Comparison of ENCODE assay signal across 1 cellular context in genomic region chr13:50244913-50245574, GRCh38.
TF ChIP-seq lines count a peak whose summit lies in the region.

No MANE protein-coding gene starts in this region.

TF ChIP-seq in HepG2, 621 proteins besides CTCF, POLR2A, EP300 and RAD21 (continued from another document and continues in another):
- TF ChIP-seq ZNF580 (CRISPR knock-in tag; IDR thresholded peaks at IDR 0.05; ENCODE audit: borderline replicate concordance, low read depth) (peak; percentile 81), PRDM15 (CRISPR knock-in tag; IDR thresholded peaks at IDR 0.05) (no peak), ZNF343 (CRISPR knock-in tag; IDR thresholded peaks at IDR 0.05) (no peak), ZNF883 (CRISPR knock-in tag; IDR thresholded peaks at IDR 0.05; ENCODE audit: not compliant biosample characterization) (no peak), ZNF674 (CRISPR knock-in tag; IDR thresholded peaks at IDR 0.05; ENCODE audit: low read depth) (no peak), THAP11 (CRISPR knock-in tag; IDR thresholded peaks at IDR 0.05) (peak; percentile 71), AKAP8 (CRISPR knock-in tag; IDR thresholded peaks at IDR 0.05) (no peak), MYPOP (CRISPR knock-in tag; IDR thresholded peaks at IDR 0.05) (0 out of 2 replicates have a peak, but pooled peaks have one; percentile 63), KAT2B (IDR thresholded peaks at IDR 0.05; ENCODE audit: borderline replicate concordance, low read depth, low read length) (no peak), NR0B2 (CRISPR knock-in tag; IDR thresholded peaks at IDR 0.05) (no peak), PHF21A (CRISPR knock-in tag; IDR thresholded peaks at IDR 0.05) (peak; percentile 99), PRPF4 (IDR thresholded peaks at IDR 0.05; ENCODE audit: low read depth, low read length, poor library complexity, severe bottlenecking) (no peak), RFX5 (IDR thresholded peaks at IDR 0.05; ENCODE audit: low read depth, low read length) (no peak), PAX8 (CRISPR knock-in tag; IDR thresholded peaks at IDR 0.05; ENCODE audit: borderline replicate concordance) (no peak), NCOA2 (CRISPR knock-in tag; IDR thresholded peaks at IDR 0.05) (peak; percentile 94), ATF7 (IDR thresholded peaks at IDR 0.05) (peak; percentile 69), ATF7 (CRISPR knock-in tag; IDR thresholded peaks at IDR 0.05) (peak; percentile 76; the same call in 1 of the 2 replicates), JUND (CRISPR knock-in tag; IDR thresholded peaks at IDR 0.05) (peak; percentile 98), ZNF605 (CRISPR knock-in tag; IDR thresholded peaks at IDR 0.05) (peak; percentile 85), CBX5 (CRISPR knock-in tag; IDR thresholded peaks at IDR 0.05; ENCODE audit: borderline replicate concordance) (peak; percentile 95; the same call in 1 of the 2 replicates), ZNF253 (CRISPR knock-in tag; IDR thresholded peaks at IDR 0.05; ENCODE audit: borderline replicate concordance) (no peak), NAIF1 (CRISPR knock-in tag; IDR thresholded peaks at IDR 0.05; ENCODE audit: borderline replicate concordance) (peak; percentile 60; the same call in 1 of the 2 replicates), THYN1 (CRISPR knock-in tag; IDR thresholded peaks at IDR 0.05; ENCODE audit: borderline replicate concordance, low read depth) (no peak), PCBP1 (IDR thresholded peaks at IDR 0.05; ENCODE audit: borderline replicate concordance, low read depth, low read length) (no peak), HNF4G (IDR thresholded peaks at IDR 0.05; ENCODE audit: borderline replicate concordance, low read depth, low read length) (peak; percentile 86), HNF4G (CRISPR knock-in tag; IDR thresholded peaks at IDR 0.05; ENCODE audit: borderline replicate concordance, low read depth) (peak; percentile 84), EED (CRISPR knock-in tag; IDR thresholded peaks at IDR 0.05) (no peak), TRIM24 (CRISPR knock-in tag; IDR thresholded peaks at IDR 0.05) (peak; percentile 62; the same call in 1 of the 2 replicates), SMAD3 (CRISPR knock-in tag; IDR thresholded peaks at IDR 0.05) (peak; percentile 96), ZNF275 (CRISPR knock-in tag; IDR thresholded peaks at IDR 0.05; ENCODE audit: borderline replicate concordance) (no peak; the same call in 1 of the 2 replicates), ZNF230 (CRISPR knock-in tag; IDR thresholded peaks at IDR 0.05) (0 out of 2 replicates have a peak, but pooled peaks have one; percentile 49), KLF12 (CRISPR knock-in tag; IDR thresholded peaks at IDR 0.05; ENCODE audit: borderline replicate concordance) (0 out of 2 replicates have a peak, but pooled peaks have one; percentile 45), ZBTB7A (CRISPR knock-in tag; IDR thresholded peaks at IDR 0.05) (0 out of 2 replicates have a peak, but pooled peaks have one; percentile 71), SNAI1 (CRISPR knock-in tag; IDR thresholded peaks at IDR 0.05; ENCODE audit: borderline replicate concordance) (no peak), EEA1 (CRISPR knock-in tag; IDR thresholded peaks at IDR 0.05; ENCODE audit: borderline replicate concordance) (no peak), ZBTB21 (CRISPR knock-in tag; IDR thresholded peaks at IDR 0.05) (peak; percentile 28; the same call in 1 of the 2 replicates), ARHGAP35 (CRISPR knock-in tag; IDR thresholded peaks at IDR 0.05; ENCODE audit: borderline replicate concordance) (no peak), ZBTB44 (CRISPR knock-in tag; IDR thresholded peaks at IDR 0.05) (no peak), MBD4 (IDR thresholded peaks at IDR 0.05; ENCODE audit: borderline replicate concordance, low read length) (peak; percentile 48; the same call in 1 of the 2 replicates), RARG (CRISPR knock-in tag; IDR thresholded peaks at IDR 0.05; ENCODE audit: low read depth) (no peak), ZNF136 (CRISPR knock-in tag; IDR thresholded peaks at IDR 0.05; ENCODE audit: low read depth) (peak; percentile 68; the same call in 1 of the 2 replicates)
- TF ChIP-seq, protein P1, sequence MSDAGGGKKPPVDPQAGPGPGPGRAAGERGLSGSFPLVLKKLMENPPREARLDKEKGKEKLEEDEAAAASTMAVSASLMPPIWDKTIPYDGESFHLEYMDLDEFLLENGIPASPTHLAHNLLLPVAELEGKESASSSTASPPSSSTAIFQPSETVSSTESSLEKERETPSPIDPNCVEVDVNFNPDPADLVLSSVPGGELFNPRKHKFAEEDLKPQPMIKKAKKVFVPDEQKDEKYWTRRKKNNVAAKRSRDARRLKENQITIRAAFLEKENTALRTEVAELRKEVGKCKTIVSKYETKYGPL (CRISPR knock-in tag; IDR thresholded peaks at IDR 0.05): no peak
- TF ChIP-seq, protein P2, sequence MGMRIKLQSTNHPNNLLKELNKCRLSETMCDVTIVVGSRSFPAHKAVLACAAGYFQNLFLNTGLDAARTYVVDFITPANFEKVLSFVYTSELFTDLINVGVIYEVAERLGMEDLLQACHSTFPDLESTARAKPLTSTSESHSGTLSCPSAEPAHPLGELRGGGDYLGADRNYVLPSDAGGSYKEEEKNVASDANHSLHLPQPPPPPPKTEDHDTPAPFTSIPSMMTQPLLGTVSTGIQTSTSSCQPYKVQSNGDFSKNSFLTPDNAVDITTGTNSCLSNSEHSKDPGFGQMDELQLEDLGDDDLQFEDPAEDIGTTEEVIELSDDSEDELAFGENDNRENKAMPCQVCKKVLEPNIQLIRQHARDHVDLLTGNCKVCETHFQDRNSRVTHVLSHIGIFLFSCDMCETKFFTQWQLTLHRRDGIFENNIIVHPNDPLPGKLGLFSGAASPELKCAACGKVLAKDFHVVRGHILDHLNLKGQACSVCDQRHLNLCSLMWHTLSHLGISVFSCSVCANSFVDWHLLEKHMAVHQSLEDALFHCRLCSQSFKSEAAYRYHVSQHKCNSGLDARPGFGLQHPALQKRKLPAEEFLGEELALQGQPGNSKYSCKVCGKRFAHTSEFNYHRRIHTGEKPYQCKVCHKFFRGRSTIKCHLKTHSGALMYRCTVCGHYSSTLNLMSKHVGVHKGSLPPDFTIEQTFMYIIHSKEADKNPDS (CRISPR knock-in tag; IDR thresholded peaks at IDR 0.05): no peak
- TF ChIP-seq, protein P3, sequence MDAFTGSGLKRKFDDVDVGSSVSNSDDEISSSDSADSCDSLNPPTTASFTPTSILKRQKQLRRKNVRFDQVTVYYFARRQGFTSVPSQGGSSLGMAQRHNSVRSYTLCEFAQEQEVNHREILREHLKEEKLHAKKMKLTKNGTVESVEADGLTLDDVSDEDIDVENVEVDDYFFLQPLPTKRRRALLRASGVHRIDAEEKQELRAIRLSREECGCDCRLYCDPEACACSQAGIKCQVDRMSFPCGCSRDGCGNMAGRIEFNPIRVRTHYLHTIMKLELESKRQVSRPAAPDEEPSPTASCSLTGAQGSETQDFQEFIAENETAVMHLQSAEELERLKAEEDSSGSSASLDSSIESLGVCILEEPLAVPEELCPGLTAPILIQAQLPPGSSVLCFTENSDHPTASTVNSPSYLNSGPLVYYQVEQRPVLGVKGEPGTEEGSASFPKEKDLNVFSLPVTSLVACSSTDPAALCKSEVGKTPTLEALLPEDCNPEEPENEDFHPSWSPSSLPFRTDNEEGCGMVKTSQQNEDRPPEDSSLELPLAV (CRISPR knock-in tag; conservative IDR thresholded peaks at IDR 0.05; ENCODE audit: low read depth): no peak
- TF ChIP-seq, protein P4, sequence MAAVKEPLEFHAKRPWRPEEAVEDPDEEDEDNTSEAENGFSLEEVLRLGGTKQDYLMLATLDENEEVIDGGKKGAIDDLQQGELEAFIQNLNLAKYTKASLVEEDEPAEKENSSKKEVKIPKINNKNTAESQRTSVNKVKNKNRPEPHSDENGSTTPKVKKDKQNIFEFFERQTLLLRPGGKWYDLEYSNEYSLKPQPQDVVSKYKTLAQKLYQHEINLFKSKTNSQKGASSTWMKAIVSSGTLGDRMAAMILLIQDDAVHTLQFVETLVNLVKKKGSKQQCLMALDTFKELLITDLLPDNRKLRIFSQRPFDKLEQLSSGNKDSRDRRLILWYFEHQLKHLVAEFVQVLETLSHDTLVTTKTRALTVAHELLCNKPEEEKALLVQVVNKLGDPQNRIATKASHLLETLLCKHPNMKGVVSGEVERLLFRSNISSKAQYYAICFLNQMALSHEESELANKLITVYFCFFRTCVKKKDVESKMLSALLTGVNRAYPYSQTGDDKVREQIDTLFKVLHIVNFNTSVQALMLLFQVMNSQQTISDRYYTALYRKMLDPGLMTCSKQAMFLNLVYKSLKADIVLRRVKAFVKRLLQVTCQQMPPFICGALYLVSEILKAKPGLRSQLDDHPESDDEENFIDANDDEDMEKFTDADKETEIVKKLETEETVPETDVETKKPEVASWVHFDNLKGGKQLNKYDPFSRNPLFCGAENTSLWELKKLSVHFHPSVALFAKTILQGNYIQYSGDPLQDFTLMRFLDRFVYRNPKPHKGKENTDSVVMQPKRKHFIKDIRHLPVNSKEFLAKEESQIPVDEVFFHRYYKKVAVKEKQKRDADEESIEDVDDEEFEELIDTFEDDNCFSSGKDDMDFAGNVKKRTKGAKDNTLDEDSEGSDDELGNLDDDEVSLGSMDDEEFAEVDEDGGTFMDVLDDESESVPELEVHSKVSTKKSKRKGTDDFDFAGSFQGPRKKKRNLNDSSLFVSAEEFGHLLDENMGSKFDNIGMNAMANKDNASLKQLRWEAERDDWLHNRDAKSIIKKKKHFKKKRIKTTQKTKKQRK (IDR thresholded peaks at IDR 0.05; ENCODE audit: low read length): no peak; the same call in 1 of the 2 replicates
